10 cellular contexts compared by ENCODE assay signal in the genomic region with DNA sequence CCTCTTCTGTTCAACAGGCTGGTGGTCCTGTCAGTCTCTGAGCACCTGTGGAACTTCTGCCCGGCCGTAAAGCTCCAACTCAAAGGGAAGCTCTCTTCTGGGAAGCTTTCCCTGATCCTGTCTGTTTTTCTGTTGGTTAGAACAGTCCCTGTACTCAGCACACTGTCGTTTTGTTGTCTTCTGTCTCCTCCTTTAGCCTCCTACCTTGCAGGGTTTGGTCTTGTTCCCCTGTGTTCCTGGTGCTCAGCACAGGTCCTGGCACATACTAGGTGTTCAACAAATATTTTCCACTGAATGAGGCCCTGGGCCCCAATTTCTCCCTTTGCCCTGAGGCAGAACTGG. TPM values are rescaled to one million over a fixed set of nuclear protein-coding genes. Genes with fewer than 3 reads are reported as not detected.
DNase-seq lines count a peak whose midpoint lies in the region; ATAC-seq and TF ChIP-seq lines count a peak whose summit lies in the region.
"Had no signal": no experiment of that assay in that cellular context is flagged by ENCODE, and none has a peak within 500 bp of the region (broad histone marks: within the 10 kb centered on the region; RNA-seq: fewer than 3 reads in every experiment).

No MANE protein-coding gene starts in this region.

- H3K4me1 ChIP-seq in smooth muscle cell (ENCODE audit: low read depth): no peaks in the 10 kb centered on the region

- H3K9me3 ChIP-seq in smooth muscle cell (replicated peaks; ENCODE audit: low read depth): no peaks in the 10 kb centered on the region

- H3K27me3 Mint-ChIP-seq in activated naive CD8-positive, alpha-beta T cell: peaks cover 14% of the 10 kb centered on the region
- H3K27me3 Mint-ChIP-seq in immature natural killer cell (ENCODE audit: low read depth in 3 of 3): peaks cover 6 to 34% (median 11%) of the 10 kb centered on the region in 3 donors

- ATAC-seq in GM21619 (IDR thresholded peaks at IDR 0.05; ENCODE audit: unreplicated experiment): no peak
- no peak for ATAC-seq in GM18498 (IDR thresholded peaks at IDR 0.05; ENCODE audit: unreplicated experiment)
- ATAC-seq: sciatic nerve had no signal

- H3K9ac ChIP-seq in smooth muscle cell (ENCODE audit: low read depth): no peak overlapping the region

- peak overlapping the region; percentile 87 for H3K4me3 Mint-ChIP-seq in activated naive CD8-positive, alpha-beta T cell
- H3K4me3 Mint-ChIP-seq in immature natural killer cell: peak overlapping the region; percentile 66 to 88 (median 80)

- H3K4me2 ChIP-seq in smooth muscle cell: peak overlapping the region; percentile 82

- H3K36me3 ChIP-seq in smooth muscle cell (ENCODE audit: low read depth): no peaks in the 10 kb centered on the region

- no peak overlapping the region for H3K27ac Mint-ChIP-seq in activated naive CD8-positive, alpha-beta T cell
- H3K27ac Mint-ChIP-seq in immature natural killer cell: peak overlapping the region in 2 of 6 donors; percentile 26 to 65

- no peak overlapping the region for H2AFZ ChIP-seq in smooth muscle cell (ENCODE audit: low read depth)

- H3K27ac ChIP-seq in smooth muscle cell (ENCODE audit: low read depth): no peak overlapping the region

- H3K4me3 ChIP-seq in smooth muscle cell: peak overlapping the region; percentile 55

- TF ChIP-seq CTCF in smooth muscle cell (IDR thresholded peaks at IDR 0.05; ENCODE audit: borderline replicate concordance, insufficient read depth, poor library complexity, severe bottlenecking): no peak

- no peaks in the 10 kb centered on the region for H4K20me1 ChIP-seq in smooth muscle cell (ENCODE audit: low read depth)

- H3F3A ChIP-seq in smooth muscle cell (ENCODE audit: low read depth): peaks cover 5% of the 10 kb centered on the region

- H3K27me3 ChIP-seq in smooth muscle cell (ENCODE audit: low read depth): peaks cover 49% of the 10 kb centered on the region

- no peaks in the 10 kb centered on the region for H3K9me3 Mint-ChIP-seq in activated naive CD8-positive, alpha-beta T cell (ENCODE audit: low read depth)
- peaks cover 0 to 2% (median 0%) of the 10 kb centered on the region in 6 donors for H3K9me3 Mint-ChIP-seq in immature natural killer cell

- peaks cover 5% of the 10 kb centered on the region for H3K36me3 Mint-ChIP-seq in activated naive CD8-positive, alpha-beta T cell
- H3K36me3 Mint-ChIP-seq in immature natural killer cell: no peaks in the 10 kb centered on the region

- peaks cover 6% of the 10 kb centered on the region for H3K4me1 Mint-ChIP-seq in activated naive CD8-positive, alpha-beta T cell (ENCODE audit: low read depth)
- peaks cover 7 to 11% of the 10 kb centered on the region in 2 donors for H3K4me1 Mint-ChIP-seq in immature natural killer cell

- no peaks in the 10 kb centered on the region for H3K79me2 ChIP-seq in smooth muscle cell (ENCODE audit: low read depth)

- WGBS in smooth muscle cell (ENCODE audit: low lambda C conversion rate): 4% methylated on average over 3 of the region's 3 CpGs

- DNase-seq in DMS153 treated with DMSO at 0.1 percent for 48 hours (lab: John Stamatoyannopoulos, UW; ENCODE audit: unreplicated experiment) (peak; percentile 84), DMS153 (lab: John Stamatoyannopoulos, UW) (no peak), immature natural killer cell (no peak), smooth muscle cell (lab: John Stamatoyannopoulos, UW; ENCODE audit: unreplicated experiment) (no peak), DMS79 treated with DMSO at 0.1 percent for 48 hours (lab: John Stamatoyannopoulos, UW) (no peak)

RNA-seq across cellular contexts. Expression of a gene that starts 0.3 kb away (rescaled TPM):
- polyA plus RNA-seq in immature natural killer cell (1 to 10 TPM in 1 of 3 donors, under 1 TPM in 1, not detected in 1; 0.29 to 1.3 TPM), smooth muscle cell (0.96 and 10.0 TPM in 2 replicates)
- 2.5 and 2.7 TPM in 2 replicates for total RNA-seq in smooth muscle cell
- total RNA-seq: sciatic nerve, temporal lobe had no signal

RNA-seq across cellular contexts. Expression of a gene that starts 32.9 kb away (rescaled TPM):
- polyA plus RNA-seq in immature natural killer cell (not detected), smooth muscle cell (18.6 and 19.9 TPM in 2 replicates)
- 4.4 and 14.1 TPM in 2 replicates for total RNA-seq in smooth muscle cell

RNA-seq across cellular contexts. Expression of a gene that starts 39.1 kb away (rescaled TPM):
- polyA plus RNA-seq in immature natural killer cell (100 to 1,000 TPM in 1 of 3 donors, 10 to 100 TPM in 2; 60.0 to 116 (median 70.4) TPM), smooth muscle cell (122 and 131 TPM in 2 replicates)
- total RNA-seq in smooth muscle cell: 23.9 and 29.3 TPM in 2 replicates

RNA-seq across cellular contexts. Expression of a gene that starts 46.8 kb away (rescaled TPM):
- polyA plus RNA-seq in immature natural killer cell (not detected), smooth muscle cell (not detected in 2 replicates)
- not detected in 2 replicates for total RNA-seq in smooth muscle cell
- total RNA-seq: sciatic nerve, temporal lobe had no signal

RNA-seq across cellular contexts. Expression of a gene that starts 52.1 kb away (rescaled TPM):
- polyA plus RNA-seq in immature natural killer cell (not detected), smooth muscle cell (12.7 and 24.8 TPM in 2 replicates)
- 8.5 and 11.0 TPM in 2 replicates for total RNA-seq in smooth muscle cell

Comparison
In these comparisons a context has a peak if more than half of its experiments do, and no peak if none do; other contexts are left out.
1. RNA of a gene that starts 32.9 kb away (polyA plus RNA-seq): 18.6 to 19.9 TPM in smooth muscle cell; not detected in immature natural killer cell; every median in the first group is over 10 times any median in the second.